18 cellular contexts compared by ENCODE assay signal in genomic region chr6:53830356-53830755, GRCh38.
"Had no signal": no experiment of that assay in that cellular context is flagged by ENCODE, and none has a peak within 500 bp of the region (broad histone marks: within the 10 kb centered on the region; RNA-seq: fewer than 3 reads in every experiment).

No MANE protein-coding gene starts in this region.

- H3K27me3 ChIP-seq: body of pancreas, neural progenitor cell had no signal

- H3K4me3 Mint-ChIP-seq: activated CD4-positive, alpha-beta memory T cell treated with anti-CD3 and anti-CD28 coated beads, Interleukin-2, amount 10 ng/mL, durations not matched to agents 7 days and 5 days; activated CD4-positive, alpha-beta T cell treated with anti-CD3 and anti-CD28 coated beads for 36 hours; activated naive CD8-positive, alpha-beta T cell treated with anti-CD3 and anti-CD28 coated beads, Interleukin-2, amount 10 ng/mL, durations not matched to agents 7 days and 5 days; activated T-helper 17 cell treated with anti-CD3 and anti-CD28 coated beads, Interleukin-2, amount 50 U/mL, for 72 hours; effector memory CD8-positive, alpha-beta T cell; naive B cell; neural progenitor cell; stimulated activated naive B cell treated with anti-CD40 and anti-IgM and Interleukin-4, amounts not matched to agents 10 μg/mL and 1 μg/mL and 100 μg/mL, for 72 hours; T-helper 2 cell treated with Interferon-gamma antibody and Interleukin-4, amounts not matched to agents 5 μg/mL and 100 μg/mL, for 36 hours had no signal

- H3K27ac ChIP-seq: neural progenitor cell had no signal

- H3K9me3 Mint-ChIP-seq: activated CD4-positive, alpha-beta memory T cell treated with anti-CD3 and anti-CD28 coated beads, Interleukin-2, amount 10 ng/mL, durations not matched to agents 7 days and 5 days; activated naive CD8-positive, alpha-beta T cell treated with anti-CD3 and anti-CD28 coated beads, Interleukin-2, amount 10 ng/mL, durations not matched to agents 7 days and 5 days; activated T-helper 17 cell treated with anti-CD3 and anti-CD28 coated beads, Interleukin-2, amount 50 U/mL, for 72 hours; effector memory CD8-positive, alpha-beta T cell; naive B cell; neural progenitor cell; T-helper 2 cell treated with Interferon-gamma antibody and Interleukin-4, amounts not matched to agents 5 μg/mL and 100 μg/mL, for 36 hours had no signal

- H3K9ac ChIP-seq: neural progenitor cell had no signal

- H3K27ac Mint-ChIP-seq: activated CD4-positive, alpha-beta memory T cell treated with anti-CD3 and anti-CD28 coated beads, Interleukin-2, amount 10 ng/mL, durations not matched to agents 7 days and 5 days; activated CD4-positive, alpha-beta T cell treated with anti-CD3 and anti-CD28 coated beads for 36 hours; activated naive CD8-positive, alpha-beta T cell treated with anti-CD3 and anti-CD28 coated beads, Interleukin-2, amount 10 ng/mL, durations not matched to agents 7 days and 5 days; activated T-helper 17 cell treated with anti-CD3 and anti-CD28 coated beads, Interleukin-2, amount 50 U/mL, for 72 hours; effector memory CD8-positive, alpha-beta T cell; neural progenitor cell; stimulated activated naive B cell treated with anti-CD40 and anti-IgM and Interleukin-4, amounts not matched to agents 10 μg/mL and 1 μg/mL and 100 μg/mL, for 72 hours; T-helper 2 cell treated with Interferon-gamma antibody and Interleukin-4, amounts not matched to agents 5 μg/mL and 100 μg/mL, for 36 hours had no signal

- DNase-seq: activated CD4-positive, alpha-beta memory T cell treated with anti-CD3 and anti-CD28 coated beads, Interleukin-2, amount 10 ng/mL, durations not matched to agents 7 days and 5 days; activated CD4-positive, alpha-beta T cell treated with anti-CD3 and anti-CD28 coated beads for 36 hours; activated naive CD4-positive, alpha-beta T cell; activated naive CD8-positive, alpha-beta T cell treated with anti-CD3 and anti-CD28 coated beads, Interleukin-2, amount 10 ng/mL, durations not matched to agents 7 days and 5 days; activated T-cell treated with anti-CD3 and anti-CD28 coated beads, Interleukin-2, amount 50 U/mL, for 1 hour; amygdala; body of pancreas; effector memory CD8-positive, alpha-beta T cell; foreskin fibroblast; hippocampal formation; midbrain; naive B cell; stimulated activated naive B cell treated with anti-CD40 and anti-IgM and Interleukin-4, amounts not matched to agents 10 μg/mL and 1 μg/mL and 100 μg/mL, for 72 hours had no signal

- H3K4me2 ChIP-seq: neural progenitor cell had no signal

- H3K36me3 ChIP-seq: neural progenitor cell, thoracic aorta had no signal

- H3K9me3 ChIP-seq: body of pancreas, thoracic aorta had no signal

- H3K36me3 Mint-ChIP-seq: activated naive CD8-positive, alpha-beta T cell treated with anti-CD3 and anti-CD28 coated beads, Interleukin-2, amount 10 ng/mL, durations not matched to agents 7 days and 5 days; naive B cell; stimulated activated naive B cell treated with anti-CD40 and anti-IgM and Interleukin-4, amounts not matched to agents 10 μg/mL and 1 μg/mL and 100 μg/mL, for 72 hours had no signal

- H2AFZ ChIP-seq: neural progenitor cell had no signal

- H3K4me3 ChIP-seq: body of pancreas, lung, neural progenitor cell, thoracic aorta had no signal

- H3K27me3 Mint-ChIP-seq: activated CD4-positive, alpha-beta memory T cell treated with anti-CD3 and anti-CD28 coated beads, Interleukin-2, amount 10 ng/mL, durations not matched to agents 7 days and 5 days; activated CD4-positive, alpha-beta T cell treated with anti-CD3 and anti-CD28 coated beads for 36 hours; activated naive CD8-positive, alpha-beta T cell treated with anti-CD3 and anti-CD28 coated beads, Interleukin-2, amount 10 ng/mL, durations not matched to agents 7 days and 5 days; activated T-helper 17 cell treated with anti-CD3 and anti-CD28 coated beads, Interleukin-2, amount 50 U/mL, for 72 hours; effector memory CD8-positive, alpha-beta T cell; naive B cell; stimulated activated naive B cell treated with anti-CD40 and anti-IgM and Interleukin-4, amounts not matched to agents 10 μg/mL and 1 μg/mL and 100 μg/mL, for 72 hours had no signal
